In the genomic region with DNA sequence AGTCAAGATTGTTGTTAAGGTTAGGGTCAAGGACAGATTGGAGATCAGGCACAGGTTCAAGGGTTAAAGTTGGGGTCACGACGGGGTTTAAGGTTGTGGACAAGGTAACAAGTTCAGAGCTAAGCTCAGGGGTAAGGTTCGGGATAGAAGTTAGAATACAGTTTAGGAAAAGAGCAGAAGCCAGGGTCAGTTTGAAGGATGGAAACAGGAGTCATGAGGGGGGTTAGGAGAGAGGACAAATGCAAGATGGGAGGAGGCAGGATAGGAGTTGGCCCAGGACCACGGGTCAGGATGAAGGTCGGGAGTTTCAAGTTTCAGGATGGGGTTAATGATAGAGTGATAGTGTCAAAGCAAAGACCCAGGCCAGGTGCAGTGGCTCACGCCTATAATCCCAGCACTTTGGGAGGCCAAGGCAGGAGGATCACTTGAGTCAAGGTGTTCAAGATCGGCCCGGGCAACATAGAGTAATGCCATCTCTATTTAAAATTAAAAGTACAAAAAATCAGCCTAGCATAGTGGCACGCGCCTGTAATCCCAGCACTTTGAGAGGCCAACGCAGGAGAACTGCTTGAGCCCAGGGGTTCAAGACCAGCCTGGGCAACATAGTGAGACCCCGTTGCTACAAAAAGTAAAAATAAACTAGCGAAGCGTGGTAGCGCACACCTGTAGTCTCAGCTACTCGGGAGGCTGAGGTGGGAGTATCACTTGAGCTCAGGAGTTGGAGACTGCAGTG, we compare ENCODE assay signal across 12 cellular contexts. TPM values are rescaled to one million over a fixed set of nuclear protein-coding genes. Genes with fewer than 3 reads are reported as not detected.
DNase-seq lines count a peak whose midpoint lies in the region; ATAC-seq and TF ChIP-seq lines count a peak whose summit lies in the region.
"Had no signal": no experiment of that assay in that cellular context is flagged by ENCODE, and none has a peak within 500 bp of the region (broad histone marks: within the 10 kb centered on the region; RNA-seq: fewer than 3 reads in every experiment).

No MANE protein-coding gene starts in this region.

- H3K27me3 Mint-ChIP-seq in activated CD4-positive, alpha-beta T cell treated with anti-CD3 and anti-CD28 coated beads for 36 hours: peaks cover 56% of the 10 kb centered on the region
- peaks cover 52% of the 10 kb centered on the region for H3K27me3 Mint-ChIP-seq in activated B cell treated with CpG ODN at 0.5 μM for 24 hours

- H3K27ac ChIP-seq in rectal smooth muscle tissue (ENCODE audit: low read depth, low read length): no peak overlapping the region
- no peak overlapping the region for H3K27ac ChIP-seq in uterus
- H3K27ac ChIP-seq: transverse colon had no signal

- peak overlapping the region; percentile 6 for H3K4me3 Mint-ChIP-seq in activated CD4-positive, alpha-beta T cell treated with anti-CD3 and anti-CD28 coated beads for 36 hours
- H3K4me3 Mint-ChIP-seq in activated B cell treated with CpG ODN at 0.5 μM for 24 hours: peak overlapping the region; percentile 64

- H3K4me1 ChIP-seq in iPS-15b (ENCODE audit: control insufficient read depth, insufficient read depth, low read length) (no peaks in the 10 kb centered on the region), rectal smooth muscle tissue (ENCODE audit: control insufficient read depth, insufficient read depth, low read length) (no peaks in the 10 kb centered on the region), uterus (peaks cover 0 to 11% of the 10 kb centered on the region in 2 donors)

- H3K9ac ChIP-seq in iPS-15b (ENCODE audit: low read depth, low read length) (no peak overlapping the region), rectal smooth muscle tissue (ENCODE audit: low read length) (no peak overlapping the region)

- no peak overlapping the region for H3K27ac Mint-ChIP-seq in activated CD4-positive, alpha-beta T cell treated with anti-CD3 and anti-CD28 coated beads for 36 hours
- H3K27ac Mint-ChIP-seq in activated B cell treated with CpG ODN at 0.5 μM for 24 hours: no peak overlapping the region

- intact Hi-C loops in activated CD4-positive, alpha-beta T cell treated with anti-CD3 and anti-CD28 coated beads for 36 hours (cut with DNase I, micrococcal nuclease): no loop called here
- intact Hi-C loops in activated B cell treated with CpG ODN at 0.5 μM for 24 hours (cut with micrococcal nuclease) (no loop called here), uterus (cut with DNase I; ENCODE audit: low total_unique reads) (no loop called here)

- H3K27me3 ChIP-seq in iPS-15b (ENCODE audit: control insufficient read depth, insufficient read depth, low read length) (peaks cover 52% of the 10 kb centered on the region), rectal smooth muscle tissue (ENCODE audit: control insufficient read depth, insufficient read depth, low read length) (peaks cover 39% of the 10 kb centered on the region), uterus (peaks cover 16 to 26% of the 10 kb centered on the region in 2 donors)

- ATAC-seq in activated CD4-positive, alpha-beta T cell treated with anti-CD3 and anti-CD28 coated beads for 36 hours: no peak
- ATAC-seq in activated B cell treated with CpG ODN at 0.5 μM for 24 hours (ENCODE audit: low read depth): no peak

- TF ChIP-seq CTCF in activated B cell treated with CpG ODN at 0.5 μM for 24 hours (IDR thresholded peaks at IDR 0.05) (no peak), uterus (IDR thresholded peaks at IDR 0.05) (no peak)

- H3K4me1 Mint-ChIP-seq in activated CD4-positive, alpha-beta T cell treated with anti-CD3 and anti-CD28 coated beads for 36 hours: peaks cover 16% of the 10 kb centered on the region
- peaks cover 16% of the 10 kb centered on the region for H3K4me1 Mint-ChIP-seq in activated B cell treated with CpG ODN at 0.5 μM for 24 hours

- H3K4me3 ChIP-seq in iPS-15b (ENCODE audit: low read depth, low read length) (peak overlapping the region; percentile 65), rectal smooth muscle tissue (ENCODE audit: low read length) (peak overlapping the region; percentile 9), uterus (no peak overlapping the region)
- H3K4me3 ChIP-seq: mucosa of descending colon had no signal

- CTCF ChIA-PET in activated CD4-positive, alpha-beta T cell treated with anti-CD3 and anti-CD28 coated beads for 36 hours (lab: Charles Lee): no interaction called here
- CTCF ChIA-PET in activated B cell treated with CpG ODN at 0.5 μM for 24 hours (lab: Charles Lee): no interaction called here

- H3K36me3 Mint-ChIP-seq in activated CD4-positive, alpha-beta T cell treated with anti-CD3 and anti-CD28 coated beads for 36 hours (ENCODE audit: low read depth): no peaks in the 10 kb centered on the region
- no peaks in the 10 kb centered on the region for H3K36me3 Mint-ChIP-seq in activated B cell treated with CpG ODN at 0.5 μM for 24 hours (ENCODE audit: low read depth)

- H3K9me3 ChIP-seq in iPS-15b (ENCODE audit: control insufficient read depth, insufficient read depth, low read length): no peaks in the 10 kb centered on the region
- H3K9me3 ChIP-seq in uterus: peaks cover 0 to 1% of the 10 kb centered on the region in 2 donors
- H3K9me3 ChIP-seq: mucosa of descending colon, transverse colon had no signal

- H3K9me3 Mint-ChIP-seq in activated CD4-positive, alpha-beta T cell treated with anti-CD3 and anti-CD28 coated beads for 36 hours (ENCODE audit: low read depth): no peaks in the 10 kb centered on the region
- no peaks in the 10 kb centered on the region for H3K9me3 Mint-ChIP-seq in activated B cell treated with CpG ODN at 0.5 μM for 24 hours

- no peaks in the 10 kb centered on the region for H3K36me3 ChIP-seq in iPS-15b (ENCODE audit: control insufficient read depth, insufficient read depth, low read length)
- H3K36me3 ChIP-seq in rectal smooth muscle tissue (ENCODE audit: control insufficient read depth, insufficient read depth, low read length): no peaks in the 10 kb centered on the region
- no peaks in the 10 kb centered on the region for H3K36me3 ChIP-seq in uterus
- H3K36me3 ChIP-seq: transverse colon had no signal

- no peak for DNase-seq in activated CD4-positive, alpha-beta T cell treated with anti-CD3 and anti-CD28 coated beads for 36 hours
- no peak for DNase-seq in activated CD4-positive, alpha-beta T cell treated with anti-CD3 and anti-CD28 coated beads for 48 hours
- DNase-seq in activated B cell treated with CpG ODN at 0.5 μM for 24 hours: no peak
- no peak for DNase-seq in SHP77 treated with DMSO at 0.1 percent for 48 hours (lab: John Stamatoyannopoulos, UW)
- no peak for DNase-seq in uterus
- no peak for DNase-seq in Ammon's horn (ENCODE audit: low spot score)

- POLR2A ChIA-PET in activated CD4-positive, alpha-beta T cell treated with anti-CD3 and anti-CD28 coated beads for 36 hours (lab: Charles Lee): no interaction called here
- POLR2A ChIA-PET in activated B cell treated with CpG ODN at 0.5 μM for 24 hours (lab: Charles Lee): interaction anchor here (0.7 kb wide), 1 partner anchor 186 kb away, joined by 3 read pairs; no protein-coding TSS in a partner anchor

- no peak for TF ChIP-seq POLR2A in uterus (IDR thresholded peaks at IDR 0.05)

RNA-seq across cellular contexts. Expression of a gene that starts 7.7 kb away (rescaled TPM):
- total RNA-seq in activated CD4-positive, alpha-beta T cell treated with anti-CD3 and anti-CD28 coated beads for 36 hours: not detected
- 0.18 TPM in 1 of 2 replicates, not detected in the other for total RNA-seq in activated B cell treated with CpG ODN at 0.5 μM for 24 hours
- total RNA-seq in uterus: under 1 TPM in 1 of 4 donors, not detected in 3; 0.14 TPM
- total RNA-seq: bronchial epithelial cell, transverse colon had no signal

RNA-seq across cellular contexts. Expression of a gene that starts 12.1 kb away (rescaled TPM):
- total RNA-seq in activated CD4-positive, alpha-beta T cell treated with anti-CD3 and anti-CD28 coated beads for 36 hours: under 1 TPM; 0.93 to 0.98 TPM
- total RNA-seq in activated B cell treated with CpG ODN at 0.5 μM for 24 hours (not detected in 2 replicates), uterus (1 to 10 TPM in 1 of 4 donors, under 1 TPM in 1, not detected in 2; 0.55 to 2.8 TPM)
- total RNA-seq: bronchial epithelial cell, skeletal muscle tissue, transverse colon had no signal

RNA-seq across cellular contexts. Expression of a gene that starts 23.7 kb away (rescaled TPM):
- 1 to 10 TPM; 2.3 to 3.0 TPM for total RNA-seq in activated CD4-positive, alpha-beta T cell treated with anti-CD3 and anti-CD28 coated beads for 36 hours
- total RNA-seq in activated B cell treated with CpG ODN at 0.5 μM for 24 hours (not detected in 2 replicates), uterus (10 to 100 TPM in 1 of 4 donors, 1 to 10 TPM in 1, not detected in 2; 6.1 to 16.2 TPM)

RNA-seq across cellular contexts. Expression of a gene that starts 32.0 kb away (rescaled TPM):
- total RNA-seq in activated CD4-positive, alpha-beta T cell treated with anti-CD3 and anti-CD28 coated beads for 36 hours: not detected
- total RNA-seq in activated B cell treated with CpG ODN at 0.5 μM for 24 hours: not detected in 2 replicates
- total RNA-seq in uterus: not detected
- total RNA-seq: bronchial epithelial cell, mucosa of descending colon, skeletal muscle tissue, transverse colon had no signal

RNA-seq across cellular contexts. Expression of a gene that starts 55.7 kb away (rescaled TPM):
- 10 to 100 TPM; 60.1 TPM for total RNA-seq in activated CD4-positive, alpha-beta T cell treated with anti-CD3 and anti-CD28 coated beads for 36 hours
- total RNA-seq in activated B cell treated with CpG ODN at 0.5 μM for 24 hours: 120 and 143 TPM in 2 replicates
- total RNA-seq in uterus: 10 to 100 TPM in 2 of 4 donors, 1 to 10 TPM in 2; 4.4 to 18.2 (median 9.5) TPM

Comparison
In these comparisons a context has a peak if more than half of its experiments do, and no peak if none do; other contexts are left out.
1. H3K4me3 ChIP-seq: peak in iPS-15b (single experiment) and rectal smooth muscle tissue (single experiment); none in uterus (0 of 2).